ENCODE assay signal across 17 cellular contexts in genomic region chr7:13992621-13992982, GRCh38. TPM values are rescaled to one million over a fixed set of nuclear protein-coding genes. Genes with fewer than 3 reads are reported as not detected.
DNase-seq lines count a peak whose midpoint lies in the region; ATAC-seq and TF ChIP-seq lines count a peak whose summit lies in the region.
"Had no signal": no experiment of that assay in that cellular context is flagged by ENCODE, and none has a peak within 500 bp of the region (broad histone marks: within the 10 kb centered on the region; RNA-seq: fewer than 3 reads in every experiment).

No MANE protein-coding gene starts in this region.

- TF ChIP-seq EP300 in SK-N-SH (IDR thresholded peaks at IDR 0.05; ENCODE audit: borderline replicate concordance in 1 of 2, low read depth in 1 of 2, low read length in 1 of 2), result no peak

- no peak for DNase-seq in SK-N-SH
- DNase-seq in caudate nucleus (lab: John Stamatoyannopoulos, UW), result no peak
- DNase-seq in lower lobe of right lung, result no peak
- DNase-seq in thoracic aorta (ENCODE audit: low spot score), result no peak
- DNase-seq in CD4-positive, alpha-beta memory T cell, result no peak
- DNase-seq in activated CD4-positive, CD25-positive, alpha-beta regulatory T cell treated with anti-CD3 and anti-CD28 coated beads, Interleukin-2, amount 50 U/mL, for 72 hours, result no peak
- no peak for DNase-seq in NOMO-1 treated with DMSO at 0.1 percent for 48 hours (lab: John Stamatoyannopoulos, UW; ENCODE audit: unreplicated experiment)
- DNase-seq: 8988T; activated CD4-positive, alpha-beta T cell treated with anti-CD3 and anti-CD28 coated beads for 1 hour; CD8-positive, alpha-beta T cell; immature natural killer cell; NCI-H1092; Peyer's patch; retina; stimulated activated naive CD4-positive, alpha-beta T cell treated with Interleukin-2 at 50 U/mL for 16 hours; T-helper 2 cell had no signal

- H3K9me2 ChIP-seq in SK-N-SH, result no peaks in the 10 kb centered on the region

- WGBS in SK-N-SH (ENCODE audit: low lambda C conversion rate), result 95% methylated on average over 1 of the region's 1 CpG

- H3K9ac ChIP-seq in SK-N-SH, result no peak overlapping the region

- no peak for TF ChIP-seq RAD21 in SK-N-SH (IDR thresholded peaks at IDR 0.05; ENCODE audit: low read length)

- H3K9me3 ChIP-seq in SK-N-SH (no peaks in the 10 kb centered on the region), lower lobe of right lung (no peaks in the 10 kb centered on the region), thoracic aorta (no peaks in the 10 kb centered on the region)
- H3K9me3 ChIP-seq in CD4-positive, alpha-beta memory T cell (ENCODE audit: control insufficient read depth in 1 of 2, low read length in 2 of 2), result no peaks in the 10 kb centered on the region
- H3K9me3 ChIP-seq: Peyer's patch had no signal

- no peak overlapping the region for H3K4me3 ChIP-seq in SK-N-SH (ENCODE audit: low read depth in 2 of 2, low read length in 1 of 2)
- H3K4me3 ChIP-seq in lower lobe of right lung, result peak overlapping the region; percentile 65
- H3K4me3 ChIP-seq in thoracic aorta, result peak overlapping the region; percentile 81
- H3K4me3 ChIP-seq in CD4-positive, alpha-beta memory T cell (ENCODE audit: low read length in 2 of 2), result no peak overlapping the region

- no peaks in the 10 kb centered on the region for H3K4me1 Mint-ChIP-seq in CD4-positive, alpha-beta memory T cell
- H3K4me1 Mint-ChIP-seq: immature natural killer cell had no signal

- peaks cover 3 to 21% of the 10 kb centered on the region in 2 experiments; a peak in 2 of 4 replicates for H3K4me1 ChIP-seq in SK-N-SH (ENCODE audit: control insufficient read depth in 1 of 2, insufficient read depth in 2 of 2, low read depth in 1 of 2, low read length in 1 of 2)
- peaks cover 4% of the 10 kb centered on the region for H3K4me1 ChIP-seq in lower lobe of right lung
- H3K4me1 ChIP-seq in thoracic aorta (ENCODE audit: control insufficient read depth in 1 of 2, low read depth in 2 of 2), result peaks cover 9% of the 10 kb centered on the region in 2 donors
- H3K4me1 ChIP-seq in CD4-positive, alpha-beta memory T cell (ENCODE audit: insufficient read depth, low read length), result peaks cover 16% of the 10 kb centered on the region

- H3K27ac Mint-ChIP-seq in CD4-positive, alpha-beta memory T cell, result no peak overlapping the region
- H3K27ac Mint-ChIP-seq: CD8-positive, alpha-beta T cell; immature natural killer cell had no signal

- no peak for ATAC-seq in SK-N-SH treated with all-trans-retinoic acid at 6 μM for 48 hours
- no peak for ATAC-seq in lower lobe of right lung
- no peak for ATAC-seq in thoracic aorta (ENCODE audit: insufficient number of reproducible peaks, low FRiP score, low read depth)
- ATAC-seq: CD8-positive, alpha-beta T cell had no signal

- POLR2A ChIA-PET in SK-N-SH (lab: Yijun Ruan, JAX), result no interaction called here
- POLR2A ChIA-PET in CD4-positive, alpha-beta memory T cell (lab: Charles Lee; ENCODE audit: partially characterized antibody), result no interaction called here

- H3K4me2 ChIP-seq in SK-N-SH, result no peak overlapping the region

- H3K27ac ChIP-seq in SK-N-SH (ENCODE audit: low read depth in 2 of 2, low read length in 1 of 2) (peak overlapping the region in 1 of 2 experiments; percentile 91; a peak in 1 of 4 replicates), caudate nucleus (ENCODE audit: low read depth, low read length) (peak overlapping the region; percentile 14), lower lobe of right lung (peak overlapping the region; percentile 81), thoracic aorta (peak overlapping the region; percentile 63 to 89)
- no peak overlapping the region for H3K27ac ChIP-seq in CD4-positive, alpha-beta memory T cell (ENCODE audit: low read depth, low read length)

- peaks cover 34% of the 10 kb centered on the region for H3F3A ChIP-seq in SK-N-SH (replicated peaks; ENCODE audit: insufficient read depth)

- H3K27me3 Mint-ChIP-seq in CD4-positive, alpha-beta memory T cell, result peaks cover 0 to 2% of the 10 kb centered on the region in 2 donors

- no peaks in the 10 kb centered on the region for H4K20me1 ChIP-seq in SK-N-SH (ENCODE audit: insufficient read depth)

- H3K27me3 ChIP-seq in SK-N-SH (ENCODE audit: insufficient read depth), result no peaks in the 10 kb centered on the region
- no peaks in the 10 kb centered on the region for H3K27me3 ChIP-seq in lower lobe of right lung (ENCODE audit: low read depth)
- H3K27me3 ChIP-seq in thoracic aorta (replicated peaks; ENCODE audit: insufficient read depth), result no peaks in the 10 kb centered on the region
- peaks cover 7% of the 10 kb centered on the region for H3K27me3 ChIP-seq in CD4-positive, alpha-beta memory T cell (ENCODE audit: insufficient read depth, low read length)
- H3K27me3 ChIP-seq: Peyer's patch had no signal

- intact Hi-C loops in lower lobe of right lung (cut with DNase I), result no loop called here
- intact Hi-C loops in CD4-positive, alpha-beta memory T cell (cut with micrococcal nuclease), result loop anchor here (5.0 kb wide), 1 partner anchor 80 kb away; no protein-coding TSS in a partner anchor

- H3K36me3 ChIP-seq in SK-N-SH (replicated peaks in 1 of 2; ENCODE audit: control insufficient read depth in 1 of 2, insufficient read depth in 2 of 2, low read length in 1 of 2), result no peaks in the 10 kb centered on the region
- no peaks in the 10 kb centered on the region for H3K36me3 ChIP-seq in lower lobe of right lung
- no peaks in the 10 kb centered on the region for H3K36me3 ChIP-seq in thoracic aorta
- no peaks in the 10 kb centered on the region for H3K36me3 ChIP-seq in CD4-positive, alpha-beta memory T cell (ENCODE audit: insufficient read depth, low read length)
- H3K36me3 ChIP-seq: Peyer's patch had no signal

- H2AFZ ChIP-seq in SK-N-SH (ENCODE audit: low read depth), result peak overlapping the region; percentile 96

- CTCF ChIA-PET in SK-N-SH (lab: Yijun Ruan, JAX), result interaction anchor here (0.7 to 1.8 kb wide), 6 partner anchors 12 to 710 kb away, joined by 3 to 8 read pairs (median 4); no protein-coding TSS in a partner anchor
- CTCF ChIA-PET in CD4-positive, alpha-beta memory T cell (lab: Charles Lee; ENCODE audit: partially characterized antibody), result no interaction called here

- H3K79me2 ChIP-seq in SK-N-SH (ENCODE audit: insufficient read depth), result no peaks in the 10 kb centered on the region

- no peak for TF ChIP-seq CTCF in SK-N-SH (IDR thresholded peaks at IDR 0.05)
- TF ChIP-seq CTCF in lower lobe of right lung (IDR thresholded peaks at IDR 0.05), result no peak
- no peak for TF ChIP-seq CTCF in thoracic aorta (IDR thresholded peaks at IDR 0.05)

- H3K9me3 Mint-ChIP-seq in CD4-positive, alpha-beta memory T cell, result no peaks in the 10 kb centered on the region
- H3K9me3 Mint-ChIP-seq: CD8-positive, alpha-beta T cell; immature natural killer cell had no signal

- no peaks in the 10 kb centered on the region for H3K36me3 Mint-ChIP-seq in CD4-positive, alpha-beta memory T cell
- H3K36me3 Mint-ChIP-seq: CD8-positive, alpha-beta T cell; immature natural killer cell had no signal

- H3K4me3 Mint-ChIP-seq in CD4-positive, alpha-beta memory T cell, result no peak overlapping the region
- H3K4me3 Mint-ChIP-seq: CD8-positive, alpha-beta T cell; immature natural killer cell had no signal

TF ChIP-seq in SK-N-SH, 30 proteins besides CTCF, POLR2A, EP300 and RAD21 (continues in another document):
- TF ChIP-seq FOSL2 (IDR thresholded peaks at IDR 0.05; ENCODE audit: borderline replicate concordance, low read depth), result no peak
- no peak for TF ChIP-seq RXRA (IDR thresholded peaks at IDR 0.05; ENCODE audit: borderline replicate concordance, low read depth)
- TF ChIP-seq SIN3A (IDR thresholded peaks at IDR 0.05; ENCODE audit: borderline replicate concordance, low read depth, low read length), result no peak
- no peak for TF ChIP-seq ELF1 (IDR thresholded peaks at IDR 0.05)
- no peak for TF ChIP-seq NRF1 (IDR thresholded peaks at IDR 0.05; ENCODE audit: low read depth, low read length)
- no peak for TF ChIP-seq MAX (IDR thresholded peaks at IDR 0.05; ENCODE audit: low read depth)
- TF ChIP-seq MXI1 (IDR thresholded peaks at IDR 0.05; ENCODE audit: low read depth, low read length), result no peak
- TF ChIP-seq MEF2A (IDR thresholded peaks at IDR 0.05; ENCODE audit: borderline replicate concordance, low read depth), result no peak
- TF ChIP-seq TCF12 (IDR thresholded peaks at IDR 0.05), result no peak

TF ChIP-seq in SK-N-SH treated with all-trans-retinoic acid at 6 μM for 48 hours, 23 proteins besides CTCF, POLR2A, EP300 and RAD21 (continues in another document):
- no peak for TF ChIP-seq SNAI2 (CRISPR knock-in tag; IDR thresholded peaks at IDR 0.05)
- TF ChIP-seq CSRNP3 (CRISPR knock-in tag; IDR thresholded peaks at IDR 0.05), result no peak
- no peak for TF ChIP-seq ISL1 (CRISPR knock-in tag; IDR thresholded peaks at IDR 0.05)
- TF ChIP-seq BACH2 (CRISPR knock-in tag; IDR thresholded peaks at IDR 0.05; ENCODE audit: borderline replicate concordance), result no peak
- TF ChIP-seq CREB5 (CRISPR knock-in tag; IDR thresholded peaks at IDR 0.05; ENCODE audit: low read depth), result no peak
- no peak for TF ChIP-seq ESRRG (CRISPR knock-in tag; IDR thresholded peaks at IDR 0.05)

RNA-seq across cellular contexts. Expression of gene ETV1, which starts 3.1 kb away (rescaled TPM):
- 22.3 and 24.9 TPM in 2 replicates for polyA plus RNA-seq in SK-N-SH (2012; rRNA removed)
- polyA plus RNA-seq in SK-N-SH (2012; cell fraction: cytosol; rRNA removed), result 14.7 and 21.9 TPM in 2 replicates
- 11.2 and 25.0 TPM in 2 replicates for polyA plus RNA-seq in SK-N-SH (2012; cell fraction: nucleus; rRNA removed)
- total RNA-seq in lower lobe of right lung (89.0 TPM), thoracic aorta (1 to 10 TPM; 5.9 to 8.7 TPM)
- under 1 TPM in 1 of 2 experiments, not detected in 1; 0.47 TPM for total RNA-seq in CD4-positive, alpha-beta memory T cell
- polyA plus RNA-seq in CD4-positive, alpha-beta memory T cell, result not detected
- total RNA-seq: CD8-positive, alpha-beta T cell had no signal
- polyA plus RNA-seq: immature natural killer cell had no signal

Comparison
In these comparisons a context has a peak if more than half of its experiments do, and no peak if none do; other contexts are left out.
1. H3K4me3 ChIP-seq: peak in lower lobe of right lung (single experiment) and thoracic aorta (single experiment); none in SK-N-SH (0 of 2) and CD4-positive, alpha-beta memory T cell (0 of 2).